In the genomic region with DNA sequence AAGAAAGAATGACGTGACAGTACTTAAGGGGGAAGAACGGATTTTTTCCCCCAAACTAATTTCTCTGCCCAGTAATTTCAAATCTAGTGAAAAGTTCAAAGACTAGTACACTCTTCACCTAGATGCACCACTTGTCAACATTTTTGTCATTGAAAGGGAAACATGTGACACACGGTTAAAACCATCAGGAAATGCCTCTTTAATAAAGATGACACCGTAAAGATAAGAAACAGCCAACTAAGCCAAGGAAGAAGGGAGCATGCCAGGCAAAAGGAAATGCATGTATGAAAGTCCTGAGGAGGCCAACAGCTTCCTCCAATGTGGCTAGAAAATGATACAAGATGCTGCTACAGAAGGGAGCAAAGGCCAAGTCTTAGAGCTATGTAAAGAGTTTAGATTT, we compare ENCODE assay signal across 3 cellular contexts.
TF ChIP-seq lines count a peak whose summit lies in the region.

No MANE protein-coding gene starts in this region.

TF ChIP-seq in GM23338, 12 proteins besides CTCF, POLR2A, EP300 and RAD21 (continues in another document):
- TF ChIP-seq, protein P1, sequence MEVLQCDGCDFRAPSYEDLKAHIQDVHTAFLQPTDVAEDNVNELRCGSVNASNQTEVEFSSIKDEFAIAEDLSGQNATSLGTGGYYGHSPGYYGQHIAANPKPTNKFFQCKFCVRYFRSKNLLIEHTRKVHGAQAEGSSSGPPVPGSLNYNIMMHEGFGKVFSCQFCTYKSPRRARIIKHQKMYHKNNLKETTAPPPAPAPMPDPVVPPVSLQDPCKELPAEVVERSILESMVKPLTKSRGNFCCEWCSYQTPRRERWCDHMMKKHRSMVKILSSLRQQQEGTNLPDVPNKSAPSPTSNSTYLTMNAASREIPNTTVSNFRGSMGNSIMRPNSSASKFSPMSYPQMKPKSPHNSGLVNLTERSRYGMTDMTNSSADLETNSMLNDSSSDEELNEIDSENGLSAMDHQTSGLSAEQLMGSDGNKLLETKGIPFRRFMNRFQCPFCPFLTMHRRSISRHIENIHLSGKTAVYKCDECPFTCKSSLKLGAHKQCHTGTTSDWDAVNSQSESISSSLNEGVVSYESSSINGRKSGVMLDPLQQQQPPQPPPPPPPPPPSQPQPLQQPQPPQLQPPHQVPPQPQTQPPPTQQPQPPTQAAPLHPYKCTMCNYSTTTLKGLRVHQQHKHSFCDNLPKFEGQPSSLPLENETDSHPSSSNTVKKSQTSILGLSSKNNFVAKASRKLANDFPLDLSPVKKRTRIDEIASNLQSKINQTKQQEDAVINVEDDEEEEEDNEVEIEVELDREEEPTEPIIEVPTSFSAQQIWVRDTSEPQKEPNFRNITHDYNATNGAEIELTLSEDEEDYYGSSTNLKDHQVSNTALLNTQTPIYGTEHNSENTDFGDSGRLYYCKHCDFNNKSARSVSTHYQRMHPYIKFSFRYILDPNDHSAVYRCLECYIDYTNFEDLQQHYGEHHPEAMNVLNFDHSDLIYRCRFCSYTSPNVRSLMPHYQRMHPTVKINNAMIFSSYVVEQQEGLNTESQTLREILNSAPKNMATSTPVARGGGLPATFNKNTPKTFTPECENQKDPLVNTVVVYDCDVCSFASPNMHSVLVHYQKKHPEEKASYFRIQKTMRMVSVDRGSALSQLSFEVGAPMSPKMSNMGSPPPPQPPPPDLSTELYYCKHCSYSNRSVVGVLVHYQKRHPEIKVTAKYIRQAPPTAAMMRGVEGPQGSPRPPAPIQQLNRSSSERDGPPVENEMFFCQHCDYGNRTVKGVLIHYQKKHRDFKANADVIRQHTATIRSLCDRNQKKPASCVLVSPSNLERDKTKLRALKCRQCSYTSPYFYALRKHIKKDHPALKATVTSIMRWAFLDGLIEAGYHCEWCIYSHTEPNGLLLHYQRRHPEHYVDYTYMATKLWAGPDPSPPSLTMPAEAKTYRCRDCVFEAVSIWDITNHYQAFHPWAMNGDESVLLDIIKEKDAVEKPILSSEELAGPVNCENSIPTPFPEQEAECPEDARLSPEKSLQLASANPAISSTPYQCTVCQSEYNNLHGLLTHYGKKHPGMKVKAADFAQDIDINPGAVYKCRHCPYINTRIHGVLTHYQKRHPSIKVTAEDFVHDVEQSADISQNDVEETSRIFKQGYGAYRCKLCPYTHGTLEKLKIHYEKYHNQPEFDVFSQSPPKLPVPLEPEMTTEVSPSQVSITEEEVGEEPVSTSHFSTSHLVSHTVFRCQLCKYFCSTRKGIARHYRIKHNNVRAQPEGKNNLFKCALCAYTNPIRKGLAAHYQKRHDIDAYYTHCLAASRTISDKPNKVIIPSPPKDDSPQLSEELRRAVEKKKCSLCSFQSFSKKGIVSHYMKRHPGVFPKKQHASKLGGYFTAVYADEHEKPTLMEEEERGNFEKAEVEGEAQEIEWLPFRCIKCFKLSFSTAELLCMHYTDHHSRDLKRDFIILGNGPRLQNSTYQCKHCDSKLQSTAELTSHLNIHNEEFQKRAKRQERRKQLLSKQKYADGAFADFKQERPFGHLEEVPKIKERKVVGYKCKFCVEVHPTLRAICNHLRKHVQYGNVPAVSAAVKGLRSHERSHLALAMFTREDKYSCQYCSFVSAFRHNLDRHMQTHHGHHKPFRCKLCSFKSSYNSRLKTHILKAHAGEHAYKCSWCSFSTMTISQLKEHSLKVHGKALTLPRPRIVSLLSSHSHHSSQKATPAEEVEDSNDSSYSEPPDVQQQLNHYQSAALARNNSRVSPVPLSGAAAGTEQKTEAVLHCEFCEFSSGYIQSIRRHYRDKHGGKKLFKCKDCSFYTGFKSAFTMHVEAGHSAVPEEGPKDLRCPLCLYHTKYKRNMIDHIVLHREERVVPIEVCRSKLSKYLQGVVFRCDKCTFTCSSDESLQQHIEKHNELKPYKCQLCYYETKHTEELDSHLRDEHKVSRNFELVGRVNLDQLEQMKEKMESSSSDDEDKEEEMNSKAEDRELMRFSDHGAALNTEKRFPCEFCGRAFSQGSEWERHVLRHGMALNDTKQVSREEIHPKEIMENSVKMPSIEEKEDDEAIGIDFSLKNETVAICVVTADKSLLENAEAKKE (CRISPR knock-in tag; IDR thresholded peaks at IDR 0.05), result no peak
- TF ChIP-seq, protein P2, sequence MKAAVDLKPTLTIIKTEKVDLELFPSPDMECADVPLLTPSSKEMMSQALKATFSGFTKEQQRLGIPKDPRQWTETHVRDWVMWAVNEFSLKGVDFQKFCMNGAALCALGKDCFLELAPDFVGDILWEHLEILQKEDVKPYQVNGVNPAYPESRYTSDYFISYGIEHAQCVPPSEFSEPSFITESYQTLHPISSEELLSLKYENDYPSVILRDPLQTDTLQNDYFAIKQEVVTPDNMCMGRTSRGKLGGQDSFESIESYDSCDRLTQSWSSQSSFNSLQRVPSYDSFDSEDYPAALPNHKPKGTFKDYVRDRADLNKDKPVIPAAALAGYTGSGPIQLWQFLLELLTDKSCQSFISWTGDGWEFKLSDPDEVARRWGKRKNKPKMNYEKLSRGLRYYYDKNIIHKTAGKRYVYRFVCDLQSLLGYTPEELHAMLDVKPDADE (IDR thresholded peaks at IDR 0.05), result no peak
- TF ChIP-seq ZNF331 (CRISPR knock-in tag; IDR thresholded peaks at IDR 0.05; ENCODE audit: low read depth), result no peak

TF ChIP-seq in WTC11, 78 proteins besides CTCF, POLR2A, EP300 and RAD21:
- TF ChIP-seq RORB (CRISPR knock-in tag; IDR thresholded peaks at IDR 0.05) (no peak), ESRRA (CRISPR knock-in tag; IDR thresholded peaks at IDR 0.05; ENCODE audit: borderline replicate concordance) (no peak), ETV6 (CRISPR knock-in tag; IDR thresholded peaks at IDR 0.05) (no peak), IRF2 (CRISPR knock-in tag; IDR thresholded peaks at IDR 0.05; ENCODE audit: borderline replicate concordance, low read depth) (no peak), ZBTB21 (CRISPR knock-in tag; IDR thresholded peaks at IDR 0.05; ENCODE audit: borderline replicate concordance) (no peak), ZNF263 (CRISPR knock-in tag; IDR thresholded peaks at IDR 0.05; ENCODE audit: low read depth) (no peak), CREB1 (CRISPR knock-in tag; IDR thresholded peaks at IDR 0.05) (no peak)
- TF ChIP-seq, protein P3, sequence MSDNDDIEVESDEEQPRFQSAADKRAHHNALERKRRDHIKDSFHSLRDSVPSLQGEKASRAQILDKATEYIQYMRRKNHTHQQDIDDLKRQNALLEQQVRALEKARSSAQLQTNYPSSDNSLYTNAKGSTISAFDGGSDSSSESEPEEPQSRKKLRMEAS (CRISPR knock-in tag; IDR thresholded peaks at IDR 0.05), result no peak

TF ChIP-seq in HEK293T, 16 proteins besides CTCF, POLR2A, EP300 and RAD21:
- TF ChIP-seq LEF1 (IDR thresholded peaks at IDR 0.05; ENCODE audit: borderline replicate concordance) (no peak), FOXK2 (IDR thresholded peaks at IDR 0.05) (no peak), FOXM1 (IDR thresholded peaks at IDR 0.05; ENCODE audit: borderline replicate concordance) (no peak)
